Comparison of ENCODE assay signal across 7 cellular contexts in genomic region chr6:132084811-132085509, GRCh38.
A peak's percentile ranks its signal among the peaks of the same experiment; 100 is the strongest.
DNase-seq lines count a peak whose midpoint lies in the region; ATAC-seq and TF ChIP-seq lines count a peak whose summit lies in the region.

No MANE protein-coding gene starts in this region.

- peaks cover 31% of the 10 kb centered on the region for H3K4me1 ChIP-seq in HUES48 (ENCODE audit: control insufficient read depth, insufficient read depth, low read length)
- H3K4me1 ChIP-seq in upper lobe of right lung = peaks cover 4% of the 10 kb centered on the region

- H3K9me3 ChIP-seq in HUES48 (ENCODE audit: control insufficient read depth, insufficient read depth, low read length) = no peaks in the 10 kb centered on the region
- H3K9me3 ChIP-seq in upper lobe of right lung = no peaks in the 10 kb centered on the region

- intact Hi-C loops in upper lobe of right lung (cut with DNase I) = no loop called here

- H3K27ac ChIP-seq in HUES48 (ENCODE audit: low read depth, low read length) (peak overlapping the region; percentile 57), upper lobe of right lung (peak overlapping the region; percentile 40)

- no peaks in the 10 kb centered on the region for H3K27me3 ChIP-seq in HUES48 (ENCODE audit: control insufficient read depth, insufficient read depth, low read length)
- H3K27me3 ChIP-seq in upper lobe of right lung = no peaks in the 10 kb centered on the region

- ATAC-seq in GM21381 (IDR thresholded peaks at IDR 0.05; ENCODE audit: unreplicated experiment) (peak; percentile 83), upper lobe of right lung (peak; percentile 62), esophagus mucosa (no peak)
- no peak for ATAC-seq in stimulated activated naive CD8-positive, alpha-beta T cell treated with anti-CD3 and anti-CD28 coated beads, Interleukin-15, Interleukin-2, amounts not matched to agents 100 U/mL and 50 U/mL, for 24 hours

- no peak for TF ChIP-seq CTCF in upper lobe of right lung (IDR thresholded peaks at IDR 0.05)

- H3K36me3 ChIP-seq in HUES48 (ENCODE audit: control insufficient read depth, insufficient read depth, low read length) = no peaks in the 10 kb centered on the region
- no peaks in the 10 kb centered on the region for H3K36me3 ChIP-seq in upper lobe of right lung

- peak overlapping the region; percentile 16; the same call in 1 of the 2 replicates for H3K9ac ChIP-seq in HUES48 (ENCODE audit: low read depth, low read length)

- DNase-seq in fibroblast of peridontal ligament (ENCODE audit: extremely low read depth) (peak; percentile 97), upper lobe of right lung (no peak), globus pallidus (ENCODE audit: low spot score) (no peak)
- DNase-seq in stimulated activated naive CD8-positive, alpha-beta T cell treated with anti-CD3 and anti-CD28 coated beads, Interleukin-15, Interleukin-2, amounts not matched to agents 100 U/mL and 50 U/mL, for 24 hours = no peak

- H3K4me3 ChIP-seq in HUES48 (ENCODE audit: low read depth, low read length) (no peak overlapping the region), upper lobe of right lung (no peak overlapping the region)

Comparison
In these comparisons a context has a peak if more than half of its experiments do, and no peak if none do; other contexts are left out.
1. ATAC-seq: peak in GM21381 (single experiment) and upper lobe of right lung (single experiment); none in esophagus mucosa (single experiment) and stimulated activated naive CD8-positive, alpha-beta T cell treated with anti-CD3 and anti-CD28 coated beads, Interleukin-15, Interleukin-2, amounts not matched to agents 100 U/mL and 50 U/mL, for 24 hours (single experiment).